ENCODE assay signal across 8 cellular contexts in genomic region chr2:219453691-219454131, GRCh38. TPM values are rescaled to one million over a fixed set of nuclear protein-coding genes. Genes with fewer than 3 reads are reported as not detected.
DNase-seq lines count a peak whose midpoint lies in the region; ATAC-seq and TF ChIP-seq lines count a peak whose summit lies in the region.

No MANE protein-coding gene starts in this region.

- H3K36me3 ChIP-seq in ACC112 (ENCODE audit: insufficient read depth, low read length): 0 out of 2 replicates have a peak, but pooled peaks cover 5% of the 10 kb centered on the region

- H3K4me3 ChIP-seq in ACC112 (ENCODE audit: low read depth, low read length) (peak overlapping the region; percentile 17), coronary artery (peak overlapping the region; percentile 54)

- ATAC-seq in HG03469 (IDR thresholded peaks at IDR 0.05; ENCODE audit: unreplicated experiment) (no peak), GM21529 (IDR thresholded peaks at IDR 0.05; ENCODE audit: unreplicated experiment) (no peak)

- H3K27ac ChIP-seq in ACC112 (ENCODE audit: low read depth, low read length): peak overlapping the region; percentile 83
- H3K27ac ChIP-seq in coronary artery: peak overlapping the region; percentile 98 to 99

- peak; percentile 87 for DNase-seq in LHCN-M2 (ENCODE audit: low read depth)
- DNase-seq in coronary artery (ENCODE audit: low spot score): peak; percentile 98
- peak; percentile 81 for DNase-seq in mucosa of gallbladder (ENCODE audit: low spot score)
- DNase-seq in NCI-H1048 (lab: John Stamatoyannopoulos, UW): no peak
- no peak for DNase-seq in T1000 (lab: John Stamatoyannopoulos, UW)

- no peaks in the 10 kb centered on the region for H3K79me2 ChIP-seq in ACC112 (ENCODE audit: control insufficient read depth, insufficient read depth, low read length, unreplicated experiment)

- no peaks in the 10 kb centered on the region for H3K27me3 ChIP-seq in ACC112 (ENCODE audit: insufficient read depth, low read length)

- TF ChIP-seq CTCF in coronary artery (IDR thresholded peaks at IDR 0.05): no peak

- no peak overlapping the region for H2AFZ ChIP-seq in ACC112 (ENCODE audit: low read length, unreplicated experiment)

- H3K4me1 ChIP-seq in ACC112 (ENCODE audit: control insufficient read depth, insufficient read depth, low read length, unreplicated experiment): peaks cover 47% of the 10 kb centered on the region

RNA-seq across cellular contexts. Expression of gene SPEG, which starts 19.1 kb away (rescaled TPM):
- total RNA-seq in LHCN-M2 (2014; rRNA removed) (36.2 and 41.5 TPM in 2 replicates), mucosa of gallbladder (80.5 TPM)
- polyA plus RNA-seq in LHCN-M2 (2012): 36.6 TPM

RNA-seq across cellular contexts. Expression of gene DES, which starts 35.5 kb away (rescaled TPM):
- total RNA-seq in LHCN-M2 (2014; rRNA removed) (863 and 1,551 TPM in 2 replicates), mucosa of gallbladder (3,602 TPM)
- 1,873 TPM for polyA plus RNA-seq in LHCN-M2 (2012)

RNA-seq across cellular contexts. Expression of gene GMPPA, which starts 45.0 kb away (rescaled TPM):
- total RNA-seq in LHCN-M2 (2014; rRNA removed) (64.4 and 65.7 TPM in 2 replicates), mucosa of gallbladder (49.2 TPM)
- polyA plus RNA-seq in LHCN-M2 (2012): 73.0 TPM

Comparison
In these comparisons a context has a peak if more than half of its experiments do, and no peak if none do; other contexts are left out.
1. DNase-seq: peak in LHCN-M2 (single experiment), coronary artery (single experiment) and mucosa of gallbladder (single experiment); none in NCI-H1048 (single experiment) and T1000 (single experiment).